Comparison of ENCODE assay signal across 9 cellular contexts in genomic region chr22:22884010-22884887, GRCh38. TPM values are rescaled to one million over a fixed set of nuclear protein-coding genes. Genes with fewer than 3 reads are reported as not detected.
DNase-seq lines count a peak whose midpoint lies in the region; ATAC-seq, FAIRE-seq and TF ChIP-seq lines count a peak whose summit lies in the region.
"Had no signal": no experiment of that assay in that cellular context is flagged by ENCODE, and none has a peak within 500 bp of the region (broad histone marks: within the 10 kb centered on the region; RNA-seq: fewer than 3 reads in every experiment).

No MANE protein-coding gene starts in this region.

- no peak overlapping the region for H3K4me2 ChIP-seq in neuronal stem cell (ENCODE audit: insufficient read depth, low read length, poor library complexity, severe bottlenecking)

- H3K27ac ChIP-seq in neuronal stem cell (replicated peaks; ENCODE audit: low read length) (no peak overlapping the region), vagina (no peak overlapping the region)
- H3K27ac ChIP-seq: gastrocnemius medialis had no signal

- H3K4me1 Mint-ChIP-seq in activated T-cell treated with anti-CD3 and anti-CD28 coated beads, Interleukin-2, amount 50 U/mL, for 4 hours (ENCODE audit: low read depth) = peaks cover 7% of the 10 kb centered on the region

- H2BK120ac ChIP-seq in neuronal stem cell (ENCODE audit: low read depth, low read length) = no peak overlapping the region

- H3K9ac ChIP-seq in neuronal stem cell (ENCODE audit: low read depth, low read length, poor library complexity) = no peak overlapping the region

- no peak overlapping the region for H4K8ac ChIP-seq in neuronal stem cell (ENCODE audit: low read depth, low read length)

- H3K36me3 ChIP-seq in neuronal stem cell (replicated peaks in 1 of 2; ENCODE audit: control insufficient read depth in 2 of 2, insufficient read depth in 2 of 2, low read length in 2 of 2) (no peaks in the 10 kb centered on the region), vagina (no peaks in the 10 kb centered on the region)
- H3K36me3 ChIP-seq: gastrocnemius medialis had no signal

- TF ChIP-seq CTCF in GM12865 (IDR thresholded peaks at IDR 0.05; ENCODE audit: insufficient read depth, low read depth, low read length, missing control alignments) = peak; percentile 67
- peak; percentile 70 for TF ChIP-seq CTCF in fibroblast of the aortic adventitia (IDR thresholded peaks at IDR 0.05; ENCODE audit: insufficient read depth, low read length)
- TF ChIP-seq CTCF in vagina (IDR thresholded peaks at IDR 0.05) = peak in 2 of 3 experiments; percentile 2 to 44

- peak overlapping the region; percentile 77 for H3K23ac ChIP-seq in neuronal stem cell (ENCODE audit: low read depth, low read length, poor library complexity)

- peak; percentile 71 to 73 for ATAC-seq in activated T-cell treated with anti-CD3 and anti-CD28 coated beads, Interleukin-2, amount 50 U/mL, for 4 hours
- no peak for ATAC-seq in GM19351 (IDR thresholded peaks at IDR 0.05; ENCODE audit: unreplicated experiment)
- ATAC-seq: gastrocnemius medialis had no signal

- intact Hi-C loops in vagina (cut with DNase I) = no loop called here

- DNase-seq in GM12865 (ENCODE audit: low read depth) = peak; percentile 89
- peak in 53 of 76 experiments; percentile 4 to 79 (median 40) for DNase-seq in HUDEP-2 (lab: John Stamatoyannopoulos, UW; ENCODE audit: unreplicated experiment in 76 of 76)
- peak; percentile 23 for DNase-seq in RCC 7860 (ENCODE audit: low spot score)
- DNase-seq in activated T-cell treated with anti-CD3 and anti-CD28 coated beads, Interleukin-2, amount 50 U/mL, for 4 hours = peak; percentile 57
- DNase-seq in fibroblast of the aortic adventitia (ENCODE audit: low read depth) = peak; percentile 63
- DNase-seq in neuronal stem cell (ENCODE audit: low spot score) = peak; percentile 52
- DNase-seq in vagina (ENCODE audit: extremely low spot score in 2 of 2) = peak; percentile 76 to 93

- H4K91ac ChIP-seq in neuronal stem cell (ENCODE audit: low read depth, low read length, poor library complexity) = no peak overlapping the region

- no peak overlapping the region for H3K4me3 Mint-ChIP-seq in activated T-cell treated with anti-CD3 and anti-CD28 coated beads, Interleukin-2, amount 50 U/mL, for 4 hours

- peaks cover 0 to 3% (median 0%) of the 10 kb centered on the region in 3 experiments for H3K27me3 ChIP-seq in neuronal stem cell (ENCODE audit: control insufficient read depth in 3 of 3, insufficient read depth in 3 of 3, low read depth in 1 of 3, low read length in 3 of 3)
- H3K27me3 ChIP-seq in vagina = no peaks in the 10 kb centered on the region
- H3K27me3 ChIP-seq: gastrocnemius medialis had no signal

- no peak overlapping the region for H3K18ac ChIP-seq in neuronal stem cell (ENCODE audit: low read length)

- TF ChIP-seq POLR2A in vagina (IDR thresholded peaks at IDR 0.05) = no peak

- H3K36me3 Mint-ChIP-seq in activated T-cell treated with anti-CD3 and anti-CD28 coated beads, Interleukin-2, amount 50 U/mL, for 4 hours (ENCODE audit: insufficient read depth) = no peaks in the 10 kb centered on the region

- WGBS in neuronal stem cell (ENCODE audit: extremely low coverage in 2 of 2, insufficient read length in 2 of 2, insufficient replicate concordance in 1 of 2), 2 donors = no CpG with 5 or more reads among the region's 3 CpGs

- peaks cover 5% of the 10 kb centered on the region for H3K27me3 Mint-ChIP-seq in activated T-cell treated with anti-CD3 and anti-CD28 coated beads, Interleukin-2, amount 50 U/mL, for 4 hours (ENCODE audit: low read depth)

- no peaks in the 10 kb centered on the region for H3K79me1 ChIP-seq in neuronal stem cell (ENCODE audit: low read depth, low read length)

- H2AFZ ChIP-seq in neuronal stem cell (ENCODE audit: low read length) = no peak overlapping the region

- FAIRE-seq in RCC 7860 (lab: Jason Lieb, UNC) = no peak

- no peaks in the 10 kb centered on the region for H3K9me3 ChIP-seq in neuronal stem cell (replicated peaks in 1 of 2; ENCODE audit: control insufficient read depth in 2 of 2, insufficient read depth in 1 of 2, low read depth in 1 of 2, low read length in 2 of 2)
- H3K9me3 ChIP-seq in vagina = no peaks in the 10 kb centered on the region
- H3K9me3 ChIP-seq: gastrocnemius medialis had no signal

- no peak overlapping the region for H2BK12ac ChIP-seq in neuronal stem cell (ENCODE audit: low read length)

- H2AK5ac ChIP-seq in neuronal stem cell (ENCODE audit: low read depth, low read length) = peak overlapping the region; percentile 5

- H3K4me1 ChIP-seq in neuronal stem cell (ENCODE audit: control insufficient read depth in 2 of 2, insufficient read depth in 1 of 2, low read depth in 1 of 2, low read length in 2 of 2) (no peaks in the 10 kb centered on the region), vagina (no peaks in the 10 kb centered on the region)
- H3K4me1 ChIP-seq: gastrocnemius medialis had no signal

- no peak overlapping the region for H3K4ac ChIP-seq in neuronal stem cell (ENCODE audit: low read length)

- H2BK15ac ChIP-seq in neuronal stem cell (ENCODE audit: low read length) = no peak overlapping the region

- no peaks in the 10 kb centered on the region for H3K9me3 Mint-ChIP-seq in activated T-cell treated with anti-CD3 and anti-CD28 coated beads, Interleukin-2, amount 50 U/mL, for 4 hours

- peak overlapping the region; percentile 4; the same call in 1 of the 2 replicates for H3K4me3 ChIP-seq in GM12865 (ENCODE audit: low read depth, low read length)
- H3K4me3 ChIP-seq in fibroblast of the aortic adventitia (ENCODE audit: low read depth, low read length) = no peak overlapping the region
- H3K4me3 ChIP-seq in neuronal stem cell (ENCODE audit: low read length in 2 of 2) = no peak overlapping the region
- H3K4me3 ChIP-seq in vagina = no peak overlapping the region
- H3K4me3 ChIP-seq: gastrocnemius medialis had no signal

- H2BK5ac ChIP-seq in neuronal stem cell (ENCODE audit: low read length) = no peak overlapping the region

- no peak overlapping the region for H3K14ac ChIP-seq in neuronal stem cell (ENCODE audit: low read length)

RNA-seq across cellular contexts. Expression of gene IGLL5, which starts 3.4 kb away (rescaled TPM):
- under 1 TPM in 1 of 3 donors, not detected in 2; 0.79 TPM for total RNA-seq in activated T-cell treated with anti-CD3 and anti-CD28 coated beads, Interleukin-2, amount 50 U/mL, for 4 hours
- total RNA-seq in fibroblast of the aortic adventitia (ENCODE audit: low replicate concordance) (not detected in 2 replicates), vagina (1.7 TPM)
- not detected for polyA plus RNA-seq in neuronal stem cell (2013, experiment 1 of 2)
- not detected for polyA plus RNA-seq in neuronal stem cell (2013, experiment 2 of 2)

Comparison
In these comparisons a context has a peak if more than half of its experiments do, and no peak if none do; other contexts are left out.
1. DNase-seq: peak in every context shown above with its lines; median percentile 89 in GM12865; 84 in vagina; 63 in fibroblast of the aortic adventitia; 57 in activated T-cell treated with anti-CD3 and anti-CD28 coated beads, Interleukin-2, amount 50 U/mL, for 4 hours; 52 in neuronal stem cell; 40 in HUDEP-2; 23 in RCC 7860.